ENCODE assay signal across 1 cellular context in the genomic region with DNA sequence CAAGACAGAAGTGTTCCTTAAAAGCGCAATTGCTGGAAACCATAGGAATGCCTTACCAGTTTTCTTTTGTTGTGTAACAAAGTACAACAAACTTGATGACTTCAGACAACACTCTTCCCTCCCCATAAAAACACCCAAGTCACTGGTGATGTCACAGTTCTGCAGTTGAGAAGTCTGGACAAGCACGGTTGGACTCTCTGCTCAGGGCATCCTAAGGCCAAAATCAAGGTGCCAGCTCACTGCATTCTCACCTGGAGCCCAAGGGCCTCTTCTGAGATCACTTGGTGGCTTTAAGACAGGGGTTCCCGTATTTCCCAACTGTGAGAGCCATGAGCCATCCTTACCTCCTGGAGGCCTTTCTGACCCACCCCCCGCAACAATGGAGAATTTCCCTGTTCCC.
TF ChIP-seq lines count a peak whose summit lies in the region.

No MANE protein-coding gene starts in this region.

TF ChIP-seq in endothelial cell of umbilical vein, 7 proteins besides CTCF, POLR2A, EP300 and RAD21:
- no peak for TF ChIP-seq POLR2AphosphoS5 (IDR thresholded peaks at IDR 0.05; ENCODE audit: insufficient read depth, low read depth, low read length)
- no peak for TF ChIP-seq JUN (IDR thresholded peaks at IDR 0.05; ENCODE audit: borderline replicate concordance, insufficient read depth, insufficient read length, low read depth)
- no peak for TF ChIP-seq EZH2 (IDR thresholded peaks at IDR 0.05; ENCODE audit: borderline replicate concordance, low read depth, low read length, severe bottlenecking)
- TF ChIP-seq, protein P1, sequence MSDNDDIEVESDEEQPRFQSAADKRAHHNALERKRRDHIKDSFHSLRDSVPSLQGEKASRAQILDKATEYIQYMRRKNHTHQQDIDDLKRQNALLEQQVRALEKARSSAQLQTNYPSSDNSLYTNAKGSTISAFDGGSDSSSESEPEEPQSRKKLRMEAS (IDR thresholded peaks at IDR 0.05; ENCODE audit: insufficient read depth, insufficient read length): no peak
- no peak for TF ChIP-seq GATA2 (IDR thresholded peaks at IDR 0.05; ENCODE audit: insufficient read depth, insufficient read length, low read depth, low read length)
- no peak for TF ChIP-seq MYC (IDR thresholded peaks at IDR 0.05; ENCODE audit: low read depth, low read length)
- no peak for TF ChIP-seq FOS (IDR thresholded peaks at IDR 0.05; ENCODE audit: borderline replicate concordance, insufficient read depth, low read length)
TF ChIP-seq in endothelial cell of umbilical vein: peak in this region for 0.
